In the genomic region with DNA sequence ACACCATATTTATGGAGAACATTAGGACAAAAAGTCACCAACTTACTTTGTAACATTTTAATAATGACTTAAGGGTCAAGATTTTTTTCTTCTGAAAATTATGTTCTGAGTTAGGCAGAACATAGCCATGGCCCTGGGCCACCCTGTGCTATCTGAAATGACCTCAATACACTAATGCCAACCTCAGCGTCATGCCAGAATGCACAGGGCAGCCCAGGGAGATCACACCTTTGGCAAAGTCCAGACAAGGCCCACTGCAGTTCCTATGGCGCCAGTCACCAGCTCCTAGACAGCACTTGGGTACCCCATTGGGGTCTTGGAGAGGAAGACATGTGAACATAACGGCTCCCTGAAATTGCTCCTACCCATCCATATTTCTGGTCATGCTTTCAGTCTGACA, we compare ENCODE assay signal across 20 cellular contexts. TPM values are rescaled to one million over a fixed set of nuclear protein-coding genes. Genes with fewer than 3 reads are reported as not detected.
DNase-seq lines count a peak whose midpoint lies in the region; ATAC-seq and TF ChIP-seq lines count a peak whose summit lies in the region.
"Had no signal": no experiment of that assay in that cellular context is flagged by ENCODE, and none has a peak within 500 bp of the region (broad histone marks: within the 10 kb centered on the region; RNA-seq: fewer than 3 reads in every experiment).

No MANE protein-coding gene starts in this region.

- peak overlapping the region in 1 of 2 donors; percentile 84 for H3K27ac ChIP-seq in right atrium auricular region
- H3K27ac ChIP-seq in CD4-positive, alpha-beta T cell (ENCODE audit: low read depth, low read length) = no peak overlapping the region
- H3K27ac ChIP-seq in CD8-positive, alpha-beta memory T cell (ENCODE audit: low read depth, low read length) = no peak overlapping the region
- H3K27ac ChIP-seq: BLaER1 had no signal

- H3K4me3 ChIP-seq in right atrium auricular region = no peak overlapping the region
- no peak overlapping the region for H3K4me3 ChIP-seq in CD8-positive, alpha-beta memory T cell (ENCODE audit: low read length)
- H3K4me3 ChIP-seq: BLaER1 had no signal

- no peaks in the 10 kb centered on the region for H3K27me3 ChIP-seq in right atrium auricular region
- H3K27me3 ChIP-seq in CD4-positive, alpha-beta T cell (ENCODE audit: control insufficient read depth, insufficient read depth, low read length) = no peaks in the 10 kb centered on the region
- H3K27me3 ChIP-seq in CD8-positive, alpha-beta memory T cell (ENCODE audit: insufficient read depth, low read length, poor library complexity, severe bottlenecking) = no peaks in the 10 kb centered on the region
- H3K27me3 ChIP-seq: BLaER1 had no signal

- peaks cover 41% of the 10 kb centered on the region for H3K36me3 Mint-ChIP-seq in CD4-positive, alpha-beta T cell (ENCODE audit: low read depth)
- peaks cover 12 to 40% (median 29%) of the 10 kb centered on the region in 3 donors for H3K36me3 Mint-ChIP-seq in CD8-positive, alpha-beta memory T cell

- no peaks in the 10 kb centered on the region for H3K27me3 Mint-ChIP-seq in CD4-positive, alpha-beta T cell
- no peaks in the 10 kb centered on the region for H3K27me3 Mint-ChIP-seq in CD8-positive, alpha-beta memory T cell

- H3K27ac Mint-ChIP-seq in CD4-positive, alpha-beta T cell = peak overlapping the region; percentile 27
- no peak overlapping the region for H3K27ac Mint-ChIP-seq in CD8-positive, alpha-beta memory T cell
- H3K27ac Mint-ChIP-seq: HFFc6 had no signal

- H3K4me1 ChIP-seq in right atrium auricular region = peaks cover 0 to 13% of the 10 kb centered on the region in 2 donors
- H3K4me1 ChIP-seq in CD8-positive, alpha-beta memory T cell (ENCODE audit: insufficient read depth, low read length) = no peaks in the 10 kb centered on the region
- H3K4me1 ChIP-seq: BLaER1, Caco-2 had no signal

- TF ChIP-seq CTCF in right atrium auricular region (IDR thresholded peaks at IDR 0.05) = no peak
- no peak for TF ChIP-seq CTCF in CD4-positive, alpha-beta T cell (IDR thresholded peaks at IDR 0.05)

- intact Hi-C loops in Right ventricle myocardium superior (cut with DNase I) = no loop called here
- intact Hi-C loops in CD4-positive, alpha-beta T cell (cut with DNase I, micrococcal nuclease) = no loop called here

- peak; percentile 34 for ATAC-seq in Right ventricle myocardium superior (ENCODE audit: poor library complexity)
- no peak for ATAC-seq in CD4-positive, alpha-beta T cell (ENCODE audit: poor library complexity)
- ATAC-seq in left lobe of liver = peak; percentile 72
- ATAC-seq: HCT116 had no signal

- H3K9me3 Mint-ChIP-seq in CD4-positive, alpha-beta T cell = no peaks in the 10 kb centered on the region
- no peaks in the 10 kb centered on the region for H3K9me3 Mint-ChIP-seq in CD8-positive, alpha-beta memory T cell
- H3K9me3 Mint-ChIP-seq: HFFc6 had no signal

- H3K4me3 Mint-ChIP-seq in CD4-positive, alpha-beta T cell = no peak overlapping the region
- no peak overlapping the region for H3K4me3 Mint-ChIP-seq in CD8-positive, alpha-beta memory T cell
- H3K4me3 Mint-ChIP-seq: CD14-positive monocyte, HFFc6 had no signal

- peaks cover 27% of the 10 kb centered on the region for H3K36me3 ChIP-seq in right atrium auricular region
- peaks cover 13% of the 10 kb centered on the region for H3K36me3 ChIP-seq in CD8-positive, alpha-beta memory T cell (ENCODE audit: insufficient read depth, low read length)

- CTCF ChIA-PET in CD4-positive, alpha-beta T cell (lab: Charles Lee) = no interaction called here
- CTCF ChIA-PET in CD8-positive, alpha-beta memory T cell (lab: Charles Lee) = no interaction called here

- DNase-seq in Right ventricle myocardium superior (no peak), right atrium auricular region (ENCODE audit: low spot score) (no peak), left lobe of liver (ENCODE audit: low spot score) (no peak), iPS-NIHi7 (ENCODE audit: extremely low spot score) (no peak), middle frontal gyrus (ENCODE audit: extremely low spot score, low spot score) (no peak)
- DNase-seq in CD4-positive, alpha-beta T cell = no peak
- DNase-seq in CD8-positive, alpha-beta memory T cell = no peak
- DNase-seq: 8988T, Caco-2, GDM1, GOT3, H7, HFFc6, IMR-90 had no signal

- POLR2A ChIA-PET in CD4-positive, alpha-beta T cell (lab: Charles Lee) = no interaction called here
- POLR2A ChIA-PET in CD8-positive, alpha-beta memory T cell (lab: Charles Lee) = no interaction called here

- no peaks in the 10 kb centered on the region for H3K9me3 ChIP-seq in right atrium auricular region
- H3K9me3 ChIP-seq in CD4-positive, alpha-beta T cell (ENCODE audit: control insufficient read depth, low read length) = no peaks in the 10 kb centered on the region
- H3K9me3 ChIP-seq in CD8-positive, alpha-beta memory T cell (ENCODE audit: low read length) = no peaks in the 10 kb centered on the region
- H3K9me3 ChIP-seq: BLaER1, Caco-2 had no signal

- H3K4me1 Mint-ChIP-seq in CD4-positive, alpha-beta T cell (ENCODE audit: low read depth) = no peaks in the 10 kb centered on the region
- peaks cover 0 to 2% (median 0%) of the 10 kb centered on the region in 3 donors for H3K4me1 Mint-ChIP-seq in CD8-positive, alpha-beta memory T cell
- H3K4me1 Mint-ChIP-seq: CD14-positive monocyte had no signal

RNA-seq across cellular contexts. Expression of gene HCLS1, which starts 33.1 kb away (rescaled TPM):
- total RNA-seq in Right ventricle myocardium superior = 9.6 TPM
- 10 to 100 TPM in 1 of 2 donors, 1 to 10 TPM in 1; 9.6 to 26.1 TPM for total RNA-seq in right atrium auricular region
- 100 to 1,000 TPM; 204 to 206 TPM for total RNA-seq in CD4-positive, alpha-beta T cell
- 15.4 TPM for total RNA-seq in left lobe of liver
- total RNA-seq in CD8-positive, alpha-beta memory T cell = 100 to 1,000 TPM; 184 to 197 TPM
- 493 TPM for polyA plus RNA-seq in CD8-positive, alpha-beta memory T cell

RNA-seq across cellular contexts. Expression of gene FBXO40, which starts 34.4 kb away (rescaled TPM):
- 207 TPM for total RNA-seq in Right ventricle myocardium superior
- 100 to 1,000 TPM in 1 of 2 donors, 10 to 100 TPM in 1; 81.6 to 187 TPM for total RNA-seq in right atrium auricular region
- total RNA-seq in CD4-positive, alpha-beta T cell = not detected
- total RNA-seq in left lobe of liver = 0.03 TPM
- not detected for total RNA-seq in CD8-positive, alpha-beta memory T cell
- not detected for polyA plus RNA-seq in CD8-positive, alpha-beta memory T cell
- total RNA-seq: A673, Caco-2, Daoy, HFFc6, IMR-90 had no signal
- polyA plus RNA-seq: AG04450, CD14-positive monocyte, IMR-90 had no signal

RNA-seq across cellular contexts. Expression of gene ARGFX, which starts 59.9 kb away (rescaled TPM):
- total RNA-seq in Right ventricle myocardium superior = not detected
- not detected for total RNA-seq in right atrium auricular region
- total RNA-seq in CD4-positive, alpha-beta T cell = not detected
- total RNA-seq in left lobe of liver = not detected
- not detected for total RNA-seq in CD8-positive, alpha-beta memory T cell
- not detected for polyA plus RNA-seq in CD8-positive, alpha-beta memory T cell
- total RNA-seq: A673, Caco-2, Daoy, H7, HFFc6, IMR-90 had no signal
- polyA plus RNA-seq: AG04450, CD14-positive monocyte, IMR-90 had no signal

Comparison
In these comparisons a context has a peak if more than half of its experiments do, and no peak if none do; other contexts are left out.
1. RNA of gene HCLS1, which starts 33.1 kb away (total RNA-seq): 204 to 206 TPM in CD4-positive, alpha-beta T cell and 184 to 197 TPM in CD8-positive, alpha-beta memory T cell; 9.6 to 26.1 TPM in right atrium auricular region, 15.4 TPM in left lobe of liver (single experiment) and 9.6 TPM in Right ventricle myocardium superior (single experiment); every median in the first group is over 4 times any median in the second.
2. RNA of gene FBXO40, which starts 34.4 kb away (total RNA-seq): 207 TPM in Right ventricle myocardium superior (single experiment) and 81.6 to 187 TPM in right atrium auricular region; 0.03 TPM in left lobe of liver (single experiment), not detected in CD4-positive, alpha-beta T cell and not detected in CD8-positive, alpha-beta memory T cell; every median in the first group is over 10 times any median in the second.